ENCODE assay signal across 17 cellular contexts in genomic region chr16:15886078-15886477, GRCh38. TPM values are rescaled to one million over a fixed set of nuclear protein-coding genes. Genes with fewer than 3 reads are reported as not detected.
A peak's percentile ranks its signal among the peaks of the same experiment; 100 is the strongest.
DNase-seq lines count a peak whose midpoint lies in the region; ATAC-seq and TF ChIP-seq lines count a peak whose summit lies in the region.
"Had no signal": no experiment of that assay in that cellular context is flagged by ENCODE, and none has a peak within 500 bp of the region (broad histone marks: within the 10 kb centered on the region; RNA-seq: fewer than 3 reads in every experiment).

No MANE protein-coding gene starts in this region.

- H3K9me2 ChIP-seq in SK-N-SH = no peaks in the 10 kb centered on the region

- H2AFZ ChIP-seq in SK-N-SH (ENCODE audit: low read depth) = no peak overlapping the region
- no peak overlapping the region for H2AFZ ChIP-seq in IMR-90 (replicated peaks; ENCODE audit: low read length, poor library complexity)

- H3K36me3 ChIP-seq in SK-N-SH (replicated peaks in 1 of 2; ENCODE audit: control insufficient read depth in 1 of 2, insufficient read depth in 2 of 2, low read length in 1 of 2) (peaks cover 7 to 20% of the 10 kb centered on the region in 2 experiments), IMR-90 (ENCODE audit: control insufficient read depth, insufficient read depth, low read length) (peaks cover 15% of the 10 kb centered on the region)

- H2BK15ac ChIP-seq in IMR-90 (ENCODE audit: low read depth, low read length) = peak overlapping the region; percentile 24; the same call in 2 of the 3 replicates

- H3K14ac ChIP-seq in IMR-90 (replicated peaks; ENCODE audit: low read depth, low read length) = no peak overlapping the region

- H3K27me3 Mint-ChIP-seq in activated naive CD8-positive, alpha-beta T cell treated with anti-CD3 and anti-CD28 coated beads, Interleukin-2, amount 10 ng/mL, durations not matched to agents 7 days and 5 days = no peaks in the 10 kb centered on the region
- H3K27me3 Mint-ChIP-seq in nephron (ENCODE audit: low read depth) = no peaks in the 10 kb centered on the region

- in situ Hi-C loops in IMR-90 (cut with MboI; ENCODE audit: low sequenced_read_pairs) = loop anchor here (25.0 kb wide), 1 partner anchor 126 kb away; no protein-coding TSS in a partner anchor

- peak overlapping the region; percentile 74 for H3K18ac ChIP-seq in IMR-90 (ENCODE audit: low read depth, low read length)

- peak overlapping the region; percentile 60 for H2BK5ac ChIP-seq in IMR-90 (ENCODE audit: low read depth, low read length, poor library complexity, severe bottlenecking)

- H3K9ac ChIP-seq in SK-N-SH = no peak overlapping the region
- H3K9ac ChIP-seq in IMR-90 (ENCODE audit: low read depth, low read length) = no peak overlapping the region

- H3K23ac ChIP-seq in IMR-90 (ENCODE audit: low read depth, low read length) = peak overlapping the region; percentile 26

- no peak overlapping the region; the same call in 1 of the 2 replicates for H2AK5ac ChIP-seq in IMR-90 (ENCODE audit: low read depth, low read length)

- no peaks in the 10 kb centered on the region for H3K27me3 ChIP-seq in SK-N-SH (ENCODE audit: insufficient read depth)
- H3K27me3 ChIP-seq in IMR-90 (ENCODE audit: control insufficient read depth, insufficient read depth, low read length) = no peaks in the 10 kb centered on the region

- TF ChIP-seq CTCF in SK-N-SH (IDR thresholded peaks at IDR 0.05) = no peak
- TF ChIP-seq CTCF in IMR-90 (conservative IDR thresholded peaks at IDR 0.05; ENCODE audit: low read depth, low read length) = no peak
- TF ChIP-seq CTCF in nephron (IDR thresholded peaks at IDR 0.05; ENCODE audit: unreplicated experiment in 3 of 3) = no peak

- peak overlapping the region; percentile 24; the same call in 1 of the 2 replicates for H4K91ac ChIP-seq in IMR-90 (ENCODE audit: insufficient read depth, low read depth, low read length)

- peak overlapping the region; percentile 71 for H2BK120ac ChIP-seq in IMR-90 (ENCODE audit: low read depth, low read length)

- H3K9me1 ChIP-seq in IMR-90 (ENCODE audit: insufficient read depth, low read length) = peaks cover 9% of the 10 kb centered on the region

- H3K56ac ChIP-seq in IMR-90 (ENCODE audit: extremely low read depth, insufficient read depth, low read length) = no peak overlapping the region

- H3K4me3 Mint-ChIP-seq in activated naive CD8-positive, alpha-beta T cell treated with anti-CD3 and anti-CD28 coated beads, Interleukin-2, amount 10 ng/mL, durations not matched to agents 7 days and 5 days = peak overlapping the region; percentile 43
- peak overlapping the region; percentile 70 to 87 (median 71) for H3K4me3 Mint-ChIP-seq in nephron

- H3K4me2 ChIP-seq in SK-N-SH (peak overlapping the region; percentile 2; the same call in 1 of the 2 replicates), IMR-90 (ENCODE audit: low read depth, low read length) (peak overlapping the region; percentile 9; the same call in 1 of the 2 replicates)

- DNase-seq in SK-N-SH (no peak), IMR-90 (no peak), NCI-H2171 (lab: John Stamatoyannopoulos, UW) (no peak), iPS-NIHi7 (ENCODE audit: extremely low spot score) (no peak), UCSD-AML1 (lab: John Stamatoyannopoulos, UW; ENCODE audit: unreplicated experiment) (no peak)
- no peak for DNase-seq in activated naive CD8-positive, alpha-beta T cell treated with anti-CD3 and anti-CD28 coated beads, Interleukin-2, amount 10 ng/mL, durations not matched to agents 7 days and 5 days
- DNase-seq: activated effector memory CD4-positive, alpha-beta T cell treated with Interleukin-2 at 50 U/mL for 16 hours; H9; NCI-H2029 treated with DMSO at 0.1 percent for 48 hours; NCI-H774; SIG-M5; stimulated activated CD4-positive, alpha-beta T cell treated with anti-CD3 and anti-CD28 coated beads, Interleukin-4, amount 100 ng/mL, for 4 hours had no signal

- WGBS in SK-N-SH (ENCODE audit: low lambda C conversion rate) = 14% methylated on average over 1 of the region's 1 CpG
- WGBS in IMR-90 (ENCODE audit: extremely low coverage in 2 of 2, insufficient read length in 1 of 2), 2 experiments = no CpG with 5 or more reads among the region's 1 CpG

- intact Hi-C loops in IMR-90 (cut with micrococcal nuclease) = no loop called here

- H3K4me3 ChIP-seq in SK-N-SH (ENCODE audit: low read depth in 2 of 2, low read length in 1 of 2) = no peak overlapping the region
- no peak overlapping the region for H3K4me3 ChIP-seq in IMR-90 (ENCODE audit: insufficient read depth, low read depth, low read length)

- TF ChIP-seq RAD21 in SK-N-SH (IDR thresholded peaks at IDR 0.05; ENCODE audit: low read length) (no peak), IMR-90 (IDR thresholded peaks at IDR 0.05; ENCODE audit: low read length) (no peak)

- no peaks in the 10 kb centered on the region for H3K9me3 Mint-ChIP-seq in activated naive CD8-positive, alpha-beta T cell treated with anti-CD3 and anti-CD28 coated beads, Interleukin-2, amount 10 ng/mL, durations not matched to agents 7 days and 5 days
- no peaks in the 10 kb centered on the region for H3K9me3 Mint-ChIP-seq in nephron
- H3K9me3 Mint-ChIP-seq: H9 had no signal

- H3K79me2 ChIP-seq in SK-N-SH (ENCODE audit: insufficient read depth) = peaks cover 70% of the 10 kb centered on the region

- dilution Hi-C loops in IMR-90 (cut with HindIII; ENCODE audit: low sequenced_read_pairs, unreplicated experiment) = no loop called here

- H4K8ac ChIP-seq in IMR-90 (ENCODE audit: low read depth in 2 of 2, low read length in 2 of 2) = peak overlapping the region in 1 of 2 experiments; percentile 42; a peak in 1 of 4 replicates

- H3K4me1 ChIP-seq in SK-N-SH (ENCODE audit: control insufficient read depth in 1 of 2, insufficient read depth in 2 of 2, low read depth in 1 of 2, low read length in 1 of 2) (peaks cover 5 to 7% of the 10 kb centered on the region in 2 experiments; a peak in 2 of 4 replicates), IMR-90 (ENCODE audit: control insufficient read depth, insufficient read depth, low read length) (peaks cover 17% of the 10 kb centered on the region)

- peak overlapping the region; percentile 60 for H4K5ac ChIP-seq in IMR-90 (ENCODE audit: low read depth, low read length)

- TF ChIP-seq POLR2A in IMR-90 (IDR thresholded peaks at IDR 0.05; ENCODE audit: low read depth, low read length) = no peak

- CTCF ChIA-PET in SK-N-SH (lab: Yijun Ruan, JAX) (interaction anchor here (1.0 kb wide), 1 partner anchor 11 kb away, joined by 5 read pairs; no protein-coding TSS in a partner anchor), IMR-90 (lab: Yijun Ruan, JAX) (no interaction called here)

- H3K27ac ChIP-seq in SK-N-SH (ENCODE audit: low read depth in 2 of 2, low read length in 1 of 2) = no peak overlapping the region
- H3K27ac ChIP-seq in IMR-90 (ENCODE audit: insufficient read depth, low read length) = peak overlapping the region; percentile 82; the same call in 1 of the 2 replicates
- H3K27ac ChIP-seq: 22Rv1, VCaP had no signal

- H3K36me3 Mint-ChIP-seq in activated naive CD8-positive, alpha-beta T cell treated with anti-CD3 and anti-CD28 coated beads, Interleukin-2, amount 10 ng/mL, durations not matched to agents 7 days and 5 days = peaks cover 15% of the 10 kb centered on the region
- H3K36me3 Mint-ChIP-seq in nephron (ENCODE audit: low read depth) = peaks cover 22% of the 10 kb centered on the region

- H3K4ac ChIP-seq in IMR-90 (ENCODE audit: low read depth, low read length) = peak overlapping the region; percentile 54; the same call in 1 of the 2 replicates

- peaks cover 29% of the 10 kb centered on the region for H3K4me1 Mint-ChIP-seq in activated naive CD8-positive, alpha-beta T cell treated with anti-CD3 and anti-CD28 coated beads, Interleukin-2, amount 10 ng/mL, durations not matched to agents 7 days and 5 days
- H3K4me1 Mint-ChIP-seq in nephron = peaks cover 25% of the 10 kb centered on the region

- H3K9me3 ChIP-seq in SK-N-SH (no peaks in the 10 kb centered on the region), IMR-90 (ENCODE audit: control insufficient read depth, insufficient read depth, low read length) (no peaks in the 10 kb centered on the region)

- H4K20me1 ChIP-seq in SK-N-SH (ENCODE audit: insufficient read depth) (no peaks in the 10 kb centered on the region), IMR-90 (ENCODE audit: insufficient read depth, low read length) (no peaks in the 10 kb centered on the region; the same call in 1 of the 2 replicates)

- BruUV-seq in IMR-90 (replicated peaks; lab: Mats Ljungman, UMichigan) = no TSS peak

- TF ChIP-seq EP300 in SK-N-SH (IDR thresholded peaks at IDR 0.05; ENCODE audit: borderline replicate concordance in 1 of 2, low read depth in 1 of 2, low read length in 1 of 2) = no peak

- peaks cover 2% of the 10 kb centered on the region for H3F3A ChIP-seq in SK-N-SH (replicated peaks; ENCODE audit: insufficient read depth)

- peak overlapping the region; percentile 7 for H3K27ac Mint-ChIP-seq in activated naive CD8-positive, alpha-beta T cell treated with anti-CD3 and anti-CD28 coated beads, Interleukin-2, amount 10 ng/mL, durations not matched to agents 7 days and 5 days
- peak overlapping the region in 1 of 3 experiments; percentile 22 for H3K27ac Mint-ChIP-seq in nephron

- POLR2A ChIA-PET in SK-N-SH (lab: Yijun Ruan, JAX) = no interaction called here
- POLR2A ChIA-PET in IMR-90 (lab: Charles Lee; ENCODE audit: unreplicated experiment) = no interaction called here
- POLR2A ChIA-PET in activated naive CD8-positive, alpha-beta T cell treated with anti-CD3 and anti-CD28 coated beads, Interleukin-2, amount 10 ng/mL, durations not matched to agents 7 days and 5 days (lab: Charles Lee) = no interaction called here

- peaks cover 30 to 67% of the 10 kb centered on the region in 2 experiments for H3K79me1 ChIP-seq in IMR-90 (ENCODE audit: low read depth in 1 of 2, low read length in 2 of 2)

- no peak for ATAC-seq in SK-N-SH treated with all-trans-retinoic acid at 6 μM for 48 hours
- no peak for ATAC-seq in IMR-90 (ENCODE audit: low read depth)
- ATAC-seq in activated naive CD8-positive, alpha-beta T cell treated with anti-CD3 and anti-CD28 coated beads, Interleukin-2, amount 10 ng/mL, durations not matched to agents 7 days and 5 days (ENCODE audit: low read depth) = no peak
- ATAC-seq: sciatic nerve had no signal

- peak overlapping the region; percentile 69 for H2BK20ac ChIP-seq in IMR-90 (ENCODE audit: low read depth, low read length)

- H2AK9ac ChIP-seq in IMR-90 (replicated peaks; ENCODE audit: low read depth, low read length, poor library complexity) = no peak overlapping the region

RNA-seq across cellular contexts. Expression of gene CEP20, which starts 2.3 kb away (rescaled TPM):
- polyA plus RNA-seq in SK-N-SH (2012; rRNA removed) = 14.8 and 19.5 TPM in 2 replicates
- polyA plus RNA-seq in SK-N-SH (2012; cell fraction: cytosol; rRNA removed) = 28.4 and 33.7 TPM in 2 replicates
- polyA plus RNA-seq in SK-N-SH (2012; cell fraction: nucleus; rRNA removed) = 4.0 and 8.9 TPM in 2 replicates
- 40.1 and 61.9 TPM in 2 replicates for total RNA-seq in IMR-90 (2012; rRNA removed)
- 19.8 and 28.8 TPM in 2 replicates for polyA plus RNA-seq in IMR-90 (2012; rRNA removed)
- polyA plus RNA-seq in IMR-90 (2012; cell fraction: cytosol; rRNA removed) = 4.6 and 6.5 TPM in 2 replicates
- 1.9 and 10.9 TPM in 2 replicates for polyA plus RNA-seq in IMR-90 (2012; cell fraction: nucleus; rRNA removed; ENCODE audit: low replicate concordance)
- total RNA-seq in activated naive CD8-positive, alpha-beta T cell treated with anti-CD3 and anti-CD28 coated beads, Interleukin-2, amount 10 ng/mL, durations not matched to agents 7 days and 5 days = 10 to 100 TPM; 36.6 to 47.3 TPM

RNA-seq across cellular contexts. Expression of gene MYH11, which starts 29.2 kb away (rescaled TPM):
- 0.02 TPM in 1 of 2 replicates, not detected in the other for polyA plus RNA-seq in SK-N-SH (2012; rRNA removed)
- polyA plus RNA-seq in SK-N-SH (2012; cell fraction: cytosol; rRNA removed) = not detected in 2 replicates
- polyA plus RNA-seq in SK-N-SH (2012; cell fraction: nucleus; rRNA removed) = not detected in 2 replicates
- total RNA-seq in IMR-90 (2012; rRNA removed) = under 0.01 TPM in 2 replicates
- 0.03 and 0.12 TPM in 2 replicates for polyA plus RNA-seq in IMR-90 (2012; rRNA removed)
- polyA plus RNA-seq in IMR-90 (2012; cell fraction: cytosol; rRNA removed) = under 0.01 and 0.02 TPM in 2 replicates
- 0.01 and 0.02 TPM in 2 replicates for polyA plus RNA-seq in IMR-90 (2012; cell fraction: nucleus; rRNA removed; ENCODE audit: low replicate concordance)
- not detected for total RNA-seq in activated naive CD8-positive, alpha-beta T cell treated with anti-CD3 and anti-CD28 coated beads, Interleukin-2, amount 10 ng/mL, durations not matched to agents 7 days and 5 days
